Comparison of ENCODE assay signal across 2 cellular contexts in genomic region chr1:177940682-177941081, GRCh38.
TF ChIP-seq lines count a peak whose summit lies in the region.

No MANE protein-coding gene starts in this region.

TF ChIP-seq in HepG2, 621 proteins besides CTCF, POLR2A, EP300 and RAD21:
- TF ChIP-seq MAFK (conservative IDR thresholded peaks at IDR 0.05 in 1 of 2, IDR thresholded peaks at IDR 0.05 in 1 of 2; ENCODE audit: low read length in 2 of 2): peak; percentile 38 to 61; a peak in 3 of 4 replicates
- TF ChIP-seq, protein P1, sequence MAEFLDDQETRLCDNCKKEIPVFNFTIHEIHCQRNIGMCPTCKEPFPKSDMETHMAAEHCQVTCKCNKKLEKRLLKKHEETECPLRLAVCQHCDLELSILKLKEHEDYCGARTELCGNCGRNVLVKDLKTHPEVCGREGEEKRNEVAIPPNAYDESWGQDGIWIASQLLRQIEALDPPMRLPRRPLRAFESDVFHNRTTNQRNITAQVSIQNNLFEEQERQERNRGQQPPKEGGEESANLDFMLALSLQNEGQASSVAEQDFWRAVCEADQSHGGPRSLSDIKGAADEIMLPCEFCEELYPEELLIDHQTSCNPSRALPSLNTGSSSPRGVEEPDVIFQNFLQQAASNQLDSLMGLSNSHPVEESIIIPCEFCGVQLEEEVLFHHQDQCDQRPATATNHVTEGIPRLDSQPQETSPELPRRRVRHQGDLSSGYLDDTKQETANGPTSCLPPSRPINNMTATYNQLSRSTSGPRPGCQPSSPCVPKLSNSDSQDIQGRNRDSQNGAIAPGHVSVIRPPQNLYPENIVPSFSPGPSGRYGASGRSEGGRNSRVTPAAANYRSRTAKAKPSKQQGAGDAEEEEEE (CRISPR knock-in tag; IDR thresholded peaks at IDR 0.05; ENCODE audit: borderline replicate concordance): no peak

TF ChIP-seq in K562, 482 proteins besides CTCF, POLR2A, EP300 and RAD21:
- TF ChIP-seq HNRNPH1 (optimal IDR thresholded peaks at IDR 0.05; ENCODE audit: low read depth, low read length): no peak
- TF ChIP-seq, protein P2, sequence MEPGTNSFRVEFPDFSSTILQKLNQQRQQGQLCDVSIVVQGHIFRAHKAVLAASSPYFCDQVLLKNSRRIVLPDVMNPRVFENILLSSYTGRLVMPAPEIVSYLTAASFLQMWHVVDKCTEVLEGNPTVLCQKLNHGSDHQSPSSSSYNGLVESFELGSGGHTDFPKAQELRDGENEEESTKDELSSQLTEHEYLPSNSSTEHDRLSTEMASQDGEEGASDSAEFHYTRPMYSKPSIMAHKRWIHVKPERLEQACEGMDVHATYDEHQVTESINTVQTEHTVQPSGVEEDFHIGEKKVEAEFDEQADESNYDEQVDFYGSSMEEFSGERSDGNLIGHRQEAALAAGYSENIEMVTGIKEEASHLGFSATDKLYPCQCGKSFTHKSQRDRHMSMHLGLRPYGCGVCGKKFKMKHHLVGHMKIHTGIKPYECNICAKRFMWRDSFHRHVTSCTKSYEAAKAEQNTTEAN (CRISPR knock-in tag; IDR thresholded peaks at IDR 0.05): no peak
- peak; percentile 27; the same call in 1 of the 2 replicates for TF ChIP-seq C11orf30 (IDR thresholded peaks at IDR 0.05; ENCODE audit: low read depth)
- TF ChIP-seq HEY1 (CRISPR knock-in tag; IDR thresholded peaks at IDR 0.05; ENCODE audit: borderline replicate concordance): no peak
- TF ChIP-seq ZNF316 (IDR thresholded peaks at IDR 0.05): peak; percentile 57
- peak; percentile 34; the same call in 1 of the 2 replicates for TF ChIP-seq MAFG (tag; conservative IDR thresholded peaks at IDR 0.05)
- TF ChIP-seq ILF3 (IDR thresholded peaks at IDR 0.05; ENCODE audit: borderline replicate concordance): no peak
- no peak for TF ChIP-seq BHLHE40 (IDR thresholded peaks at IDR 0.05; ENCODE audit: low read length)
